In genomic region chr2:128261245-128262128, GRCh38 we compare ENCODE assay signal across 12 cellular contexts. TPM values are rescaled to one million over a fixed set of nuclear protein-coding genes. Genes with fewer than 3 reads are reported as not detected.
A peak's percentile ranks its signal among the peaks of the same experiment; 100 is the strongest.
DNase-seq lines count a peak whose midpoint lies in the region; ATAC-seq and TF ChIP-seq lines count a peak whose summit lies in the region.
"Had no signal": no experiment of that assay in that cellular context is flagged by ENCODE, and none has a peak within 500 bp of the region (broad histone marks: within the 10 kb centered on the region; RNA-seq: fewer than 3 reads in every experiment).

No MANE protein-coding gene starts in this region.

- no peaks in the 10 kb centered on the region for H3K9me3 Mint-ChIP-seq in MCF 10A (ENCODE audit: unreplicated experiment)
- H3K9me3 Mint-ChIP-seq: activated B cell treated with CpG ODN at 0.5 μM for 24 hours; activated naive CD4-positive, alpha-beta T cell treated with anti-CD3 and anti-CD28 coated beads, Interleukin-2, amount 50 U/mL, for 72 hours had no signal

- no peaks in the 10 kb centered on the region for H3K9me3 ChIP-seq in thoracic aorta
- H3K9me3 ChIP-seq: spleen had no signal

- CTCF ChIA-PET in MCF 10A (lab: Yijun Ruan, JAX): interaction anchor here (0.6 to 1.6 kb wide), 6 partner anchors 17 to 1593 kb away, joined by 3 to 8 read pairs (median 4); no protein-coding TSS in a partner anchor

- no peaks in the 10 kb centered on the region for H3K36me3 ChIP-seq in thoracic aorta

- no peaks in the 10 kb centered on the region for H3K36me3 Mint-ChIP-seq in MCF 10A (ENCODE audit: insufficient read depth, unreplicated experiment)
- H3K36me3 Mint-ChIP-seq: activated naive CD4-positive, alpha-beta T cell treated with anti-CD3 and anti-CD28 coated beads, Interleukin-2, amount 50 U/mL, for 72 hours had no signal

- H3K4me1 ChIP-seq in thoracic aorta (ENCODE audit: control insufficient read depth in 1 of 2, low read depth in 2 of 2): peaks cover 3 to 7% of the 10 kb centered on the region in 2 donors
- H3K4me1 ChIP-seq: spleen had no signal

- H3K27ac ChIP-seq in thoracic aorta: peak overlapping the region; percentile 51 to 67
- H3K27ac ChIP-seq: 22Rv1, spleen had no signal

- H3K4me3 ChIP-seq in thoracic aorta: no peak overlapping the region
- H3K4me3 ChIP-seq: spleen had no signal

- H3K4me1 Mint-ChIP-seq in MCF 10A (ENCODE audit: insufficient read depth, unreplicated experiment): no peaks in the 10 kb centered on the region

- ATAC-seq in left lobe of liver (peak; percentile 9), thoracic aorta (ENCODE audit: insufficient number of reproducible peaks, low FRiP score, low read depth) (no peak), GM18520 (IDR thresholded peaks at IDR 0.05; ENCODE audit: unreplicated experiment) (no peak)

- TF ChIP-seq CTCF in MCF 10A (IDR thresholded peaks at IDR 0.05; ENCODE audit: unreplicated experiment): no peak
- TF ChIP-seq CTCF in thoracic aorta (IDR thresholded peaks at IDR 0.05): no peak

- no peaks in the 10 kb centered on the region for H3K27me3 ChIP-seq in thoracic aorta (replicated peaks; ENCODE audit: insufficient read depth)
- H3K27me3 ChIP-seq: spleen had no signal

- no peak overlapping the region for H3K4me3 Mint-ChIP-seq in MCF 10A (ENCODE audit: unreplicated experiment)
- H3K4me3 Mint-ChIP-seq: activated B cell treated with CpG ODN at 0.5 μM for 24 hours had no signal

- intact Hi-C loops in MCF 10A (cut with micrococcal nuclease): loop anchor here (2.0 kb wide), 1 partner anchor 43 kb away; no protein-coding TSS in a partner anchor

- no TSS peak for BruUV-seq in MCF 10A (replicated peaks; lab: Mats Ljungman, UMichigan)

- DNase-seq in DMS 273 (lab: John Stamatoyannopoulos, UW; ENCODE audit: unreplicated experiment): peak; percentile 63
- DNase-seq in DMS 273 treated with DMSO at 0.1 percent for 48 hours (lab: John Stamatoyannopoulos, UW): no peak
- no peak for DNase-seq in MCF 10A (ENCODE audit: unreplicated experiment)
- DNase-seq in left lobe of liver (ENCODE audit: low spot score): peak; percentile 35
- DNase-seq in thoracic aorta (ENCODE audit: low spot score): no peak
- no peak for DNase-seq in NCI-H1694 treated with DMSO at 0.1 percent for 48 hours (lab: John Stamatoyannopoulos, UW)
- DNase-seq in ureter (ENCODE audit: low spot score): no peak
- DNase-seq: activated B cell treated with CpG ODN at 0.5 μM for 24 hours, spleen had no signal

- peak overlapping the region; percentile 27 for H3K27ac Mint-ChIP-seq in MCF 10A (ENCODE audit: low read depth, unreplicated experiment)
- H3K27ac Mint-ChIP-seq: activated B cell treated with CpG ODN at 0.5 μM for 24 hours had no signal

- no peaks in the 10 kb centered on the region for H3K27me3 Mint-ChIP-seq in MCF 10A (ENCODE audit: insufficient read depth, unreplicated experiment)
- H3K27me3 Mint-ChIP-seq: activated B cell treated with CpG ODN at 0.5 μM for 24 hours had no signal

- POLR2A ChIA-PET in MCF 10A (lab: Yijun Ruan, JAX): interaction anchor here (0.5 to 1.2 kb wide), 4 partner anchors 11 to 43 kb away, joined by 3 to 4 read pairs (median 4); no protein-coding TSS in a partner anchor

RNA-seq across cellular contexts. Expression of gene HS6ST1, which starts 57.2 kb away (rescaled TPM):
- total RNA-seq in MCF 10A (2022) (9.6 and 11.4 TPM in 2 replicates), left lobe of liver (21.8 TPM), thoracic aorta (10 to 100 TPM; 21.8 to 32.4 TPM), ureter (56.0 TPM)

Comparison
In these comparisons a context has a peak if more than half of its experiments do, and no peak if none do; other contexts are left out.
1. DNase-seq: peak in DMS 273 (single experiment) and left lobe of liver (single experiment); none in DMS 273 treated with DMSO at 0.1 percent for 48 hours (single experiment), MCF 10A (single experiment), thoracic aorta (single experiment), NCI-H1694 treated with DMSO at 0.1 percent for 48 hours (single experiment) and ureter (single experiment).